ENCODE assay signal across 35 cellular contexts in the genomic region with DNA sequence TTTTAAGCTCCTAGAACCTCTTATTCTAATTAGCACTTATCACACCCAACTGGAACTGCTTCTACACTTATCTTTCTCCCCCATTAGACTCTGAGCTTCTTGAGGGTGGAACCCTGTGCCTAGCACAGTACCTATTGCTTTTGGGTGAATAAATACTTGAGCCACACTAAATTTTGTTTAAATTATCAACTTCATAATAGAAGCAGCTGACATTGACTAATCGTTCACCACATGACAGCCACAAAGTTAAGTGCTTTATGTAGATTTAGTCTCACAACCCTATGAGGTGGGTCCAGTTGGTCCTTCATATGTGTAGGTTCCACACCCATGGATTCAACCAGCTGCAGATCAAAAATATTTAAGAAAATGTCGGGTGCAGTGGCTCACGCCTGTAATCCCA.
"Had no signal": no experiment of that assay in that cellular context is flagged by ENCODE, and none has a peak within 500 bp of the region (broad histone marks: within the 10 kb centered on the region; RNA-seq: fewer than 3 reads in every experiment).

No MANE protein-coding gene starts in this region.

- H3K9ac ChIP-seq: KMS-11 had no signal

- DNase-seq: Karpas-422, Kasumi-1, MG63, MM.1S, MV-4-11, NCI-H1048, NCI-H1092, NCI-H1092 treated with DMSO at 0.1 percent for 48 hours, NCI-H1105, NCI-H1105 treated with DMSO at 0.1 percent for 48 hours, NCI-H1417, NCI-H1417 treated with DMSO at 0.1 percent for 48 hours, NCI-H1436, NCI-H1436 treated with DMSO at 0.1 percent for 48 hours, NCI-H146, NCI-H1694, NCI-H1694 treated with DMSO at 0.1 percent for 48 hours, NCI-H187, NCI-H187 treated with DMSO at 0.1 percent for 48 hours, NCI-H1930, NCI-H2029, NCI-H2029 treated with DMSO at 0.1 percent for 48 hours, NCI-H2081, NCI-H2081 treated with DMSO at 0.1 percent for 48 hours, NCI-H2107, NCI-H2171, NCI-H2171 treated with DMSO at 0.1 percent for 48 hours, NCI-H2227 treated with DMSO at 0.1 percent for 48 hours, NCI-H226, NCI-H345, NCI-H446, NCI-H446 treated with DMSO at 0.1 percent for 48 hours, NCI-H510A, NCI-H510A treated with DMSO at 0.1 percent for 48 hours had no signal

- H3K27ac ChIP-seq: KMS-11 had no signal

- H3K4me2 ChIP-seq: KMS-11 had no signal

- H3K36me3 ChIP-seq: MG63 had no signal

- H3K27me3 ChIP-seq: MG63 had no signal

- H3K9me3 ChIP-seq: MG63 had no signal

- H3K4me3 ChIP-seq: MG63 had no signal
